In genomic region chr13:67062160-67062559, GRCh38 we compare ENCODE assay signal across 18 cellular contexts.
DNase-seq lines count a peak whose midpoint lies in the region; ATAC-seq, FAIRE-seq and TF ChIP-seq lines count a peak whose summit lies in the region.
"Had no signal": no experiment of that assay in that cellular context is flagged by ENCODE, and none has a peak within 500 bp of the region (broad histone marks: within the 10 kb centered on the region; RNA-seq: fewer than 3 reads in every experiment).

No MANE protein-coding gene starts in this region.

- no peak overlapping the region for H3K4me2 ChIP-seq in K562 (ENCODE audit: insufficient read depth, low read length)
- H3K4me2 ChIP-seq in trophoblast cell (ENCODE audit: low read length): no peak overlapping the region

- no peak for TF ChIP-seq RAD21 in K562 (CRISPR knock-in tag; conservative IDR thresholded peaks at IDR 0.05 in 1 of 2, IDR thresholded peaks at IDR 0.05 in 1 of 2)

- TF ChIP-seq POLR2A in K562 (conservative IDR thresholded peaks at IDR 0.05): no peak

- no peak overlapping the region for H4K91ac ChIP-seq in trophoblast cell (ENCODE audit: low read depth, low read length)

- CTCF ChIA-PET in K562 (lab: Yijun Ruan, JAX; ENCODE audit: low intra/inter-chr PET ratio): no interaction called here

- no peak overlapping the region for H2BK12ac ChIP-seq in trophoblast cell (ENCODE audit: low read length)

- no peak overlapping the region for H3K4ac ChIP-seq in trophoblast cell (ENCODE audit: low read depth, low read length)

- H4K12ac ChIP-seq in trophoblast cell (ENCODE audit: low read depth, low read length): no peak overlapping the region

- no peak for TF ChIP-seq CTCF in left ventricle myocardium inferior (IDR thresholded peaks at IDR 0.05; ENCODE audit: borderline replicate concordance)
- TF ChIP-seq CTCF in right atrium auricular region (IDR thresholded peaks at IDR 0.05): no peak
- no peak for TF ChIP-seq CTCF in K562 (IDR thresholded peaks at IDR 0.05 in 2 of 3, conservative IDR thresholded peaks at IDR 0.05 in 1 of 3; ENCODE audit: insufficient read depth in 2 of 3, low read depth in 1 of 3, low read length in 3 of 3)

- no peak overlapping the region for H3K9ac ChIP-seq in K562 (ENCODE audit: insufficient read depth in 1 of 2, low read depth in 2 of 2, low read length in 2 of 2)
- H3K9ac ChIP-seq in trophoblast cell (ENCODE audit: low read length): no peak overlapping the region

- no peak overlapping the region for H4K8ac ChIP-seq in trophoblast cell (ENCODE audit: low read depth, low read length)

- H4K20me1 ChIP-seq in K562 (replicated peaks; ENCODE audit: control insufficient read depth, insufficient read depth, low read length): no peaks in the 10 kb centered on the region

- POLR2A ChIA-PET in K562 (lab: Yijun Ruan, JAX): interaction anchor here (0.8 kb wide), 1 partner anchor 31 kb away, joined by 3 read pairs; no protein-coding TSS in a partner anchor

- intact Hi-C loops in left ventricle myocardium inferior (cut with micrococcal nuclease) (no loop called here), K562 (cut with micrococcal nuclease) (no loop called here)

- ATAC-seq in K562: no peak

- H2AFZ ChIP-seq in K562 (ENCODE audit: low read depth, low read length): no peak overlapping the region
- no peak overlapping the region for H2AFZ ChIP-seq in trophoblast cell (ENCODE audit: insufficient read depth, low read length, poor library complexity)

- no peaks in the 10 kb centered on the region for H3K9me3 ChIP-seq in left ventricle myocardium inferior (replicated peaks)
- no peaks in the 10 kb centered on the region for H3K9me3 ChIP-seq in right atrium auricular region
- no peaks in the 10 kb centered on the region for H3K9me3 ChIP-seq in K562 (replicated peaks; ENCODE audit: control insufficient read depth, insufficient read depth, low read depth, low read length)
- no peaks in the 10 kb centered on the region for H3K9me3 ChIP-seq in trophoblast cell (ENCODE audit: insufficient read depth, low read depth, low read length)
- H3K9me3 ChIP-seq: BE2C, HAP-1 had no signal

- no peak overlapping the region for H3K18ac ChIP-seq in trophoblast cell (ENCODE audit: low read length)

- no peaks in the 10 kb centered on the region for H3K79me1 ChIP-seq in trophoblast cell (ENCODE audit: low read length)

- H3K9me1 ChIP-seq in K562 (ENCODE audit: control insufficient read depth, insufficient read depth, low read length): no peaks in the 10 kb centered on the region

- no peaks in the 10 kb centered on the region for H3K79me2 ChIP-seq in K562 (ENCODE audit: control insufficient read depth, insufficient read depth, low read length)
- no peaks in the 10 kb centered on the region for H3K79me2 ChIP-seq in trophoblast cell (ENCODE audit: control insufficient read depth, insufficient read depth, low read length, poor library complexity)

- no peak for TF ChIP-seq EP300 in K562 (IDR thresholded peaks at IDR 0.05; ENCODE audit: low read length)

- H3K14ac ChIP-seq in trophoblast cell (ENCODE audit: low read length): no peak overlapping the region

- H2AK5ac ChIP-seq in trophoblast cell (ENCODE audit: low read length): no peak overlapping the region

- peak overlapping the region; percentile 7 for H3K4me3 ChIP-seq in left ventricle myocardium inferior
- H3K4me3 ChIP-seq in right atrium auricular region: no peak overlapping the region
- no peak overlapping the region for H3K4me3 ChIP-seq in K562
- H3K4me3 ChIP-seq in trophoblast cell (ENCODE audit: low read depth, low read length): no peak overlapping the region
- H3K4me3 ChIP-seq: HAP-1 had no signal

- H3K27ac ChIP-seq in left ventricle myocardium inferior (replicated peaks) (no peak overlapping the region), right atrium auricular region (no peak overlapping the region), K562 (ENCODE audit: extremely low read depth, low read depth, low read length) (no peak overlapping the region), substantia nigra (ENCODE audit: low read depth, low read length, poor library complexity, severe bottlenecking) (peak overlapping the region; percentile 75), trophoblast cell (ENCODE audit: low read depth, low read length) (no peak overlapping the region)
- H3K27ac ChIP-seq: 22Rv1 had no signal

- H3K36me3 ChIP-seq in left ventricle myocardium inferior: no peaks in the 10 kb centered on the region
- no peaks in the 10 kb centered on the region for H3K36me3 ChIP-seq in right atrium auricular region
- no peaks in the 10 kb centered on the region for H3K36me3 ChIP-seq in K562 (ENCODE audit: control insufficient read depth, insufficient read depth, low read length)
- H3K36me3 ChIP-seq in trophoblast cell (ENCODE audit: control insufficient read depth in 1 of 2, insufficient read depth in 2 of 2, low read length in 2 of 2): no peaks in the 10 kb centered on the region
- H3K36me3 ChIP-seq: BE2C, HAP-1 had no signal

- H3K4me1 ChIP-seq in left ventricle myocardium inferior (peaks cover 11% of the 10 kb centered on the region), right atrium auricular region (peaks cover 0 to 6% of the 10 kb centered on the region in 2 donors), K562 (replicated peaks in 1 of 2; ENCODE audit: control insufficient read depth in 2 of 2, insufficient read depth in 2 of 2, low read length in 2 of 2) (no peaks in the 10 kb centered on the region), trophoblast cell (ENCODE audit: control insufficient read depth in 1 of 2, insufficient read depth in 2 of 2, low read length in 2 of 2) (no peaks in the 10 kb centered on the region)
- H3K4me1 ChIP-seq: BE2C, HAP-1 had no signal

- no peak overlapping the region for H2BK5ac ChIP-seq in trophoblast cell (ENCODE audit: low read depth, low read length, poor library complexity)

- H3K23ac ChIP-seq in trophoblast cell (ENCODE audit: low read length): no peak overlapping the region

- BruUV-seq in K562 (replicated peaks; lab: Mats Ljungman, UMichigan): no TSS peak

- DNase-seq in left ventricle myocardium inferior (no peak), right atrium auricular region (ENCODE audit: low spot score) (no peak), K562 (ENCODE audit: extremely low read depth in 1 of 4, low spot score in 3 of 4) (no peak), globus pallidus (ENCODE audit: low spot score) (peak; percentile 70), substantia nigra (lab: John Stamatoyannopoulos, UW) (no peak), trophoblast cell (no peak), OCI-M2 (lab: John Stamatoyannopoulos, UW; ENCODE audit: unreplicated experiment) (no peak)
- no peak for DNase-seq in activated effector memory CD4-positive, alpha-beta T cell treated with Interleukin-2 at 50 U/mL for 16 hours
- DNase-seq: BE2C; CD4-positive, alpha-beta T cell; EL; NCI-H1048; NCI-H2081 treated with DMSO at 0.1 percent for 48 hours; NCI-H524; Right ventricle myocardium superior had no signal

- no peaks in the 10 kb centered on the region for H3K27me3 ChIP-seq in left ventricle myocardium inferior (ENCODE audit: low read depth)
- no peaks in the 10 kb centered on the region for H3K27me3 ChIP-seq in right atrium auricular region
- H3K27me3 ChIP-seq in K562 (ENCODE audit: control insufficient read depth in 2 of 2, insufficient read depth in 2 of 2, low read length in 2 of 2): no peaks in the 10 kb centered on the region
- no peaks in the 10 kb centered on the region for H3K27me3 ChIP-seq in trophoblast cell (ENCODE audit: insufficient read depth, low read length)
- H3K27me3 ChIP-seq: BE2C had no signal

- FAIRE-seq in K562 (lab: Jason Lieb, UNC): no peak
- FAIRE-seq: RCC 7860 had no signal

- no peak overlapping the region for H2BK120ac ChIP-seq in trophoblast cell (ENCODE audit: insufficient read depth, low read length, poor library complexity)

- in situ Hi-C loops in K562 (cut with MboI): no loop called here

TF ChIP-seq in K562, 482 proteins besides CTCF, POLR2A, EP300 and RAD21:
- TF ChIP-seq RFX5 (IDR thresholded peaks at IDR 0.05; ENCODE audit: low read depth, low read length) (no peak), TFE3 (CRISPR knock-in tag; IDR thresholded peaks at IDR 0.05) (0 out of 2 replicates have a peak, but pooled peaks have one; percentile 14)
